In genomic region chr19:57888494-57889231, GRCh38 we compare ENCODE assay signal across 8 cellular contexts. TPM values are rescaled to one million over a fixed set of nuclear protein-coding genes. Genes with fewer than 3 reads are reported as not detected.
DNase-seq lines count a peak whose midpoint lies in the region; ATAC-seq and TF ChIP-seq lines count a peak whose summit lies in the region.

Gene ZNF814, minus strand, starts transcription at chr19:57889037. Its CDS starts 235 bp downstream, at chr19:57888802.

- H3K9me3 ChIP-seq in uterus = no peaks in the 10 kb centered on the region

- TF ChIP-seq CTCF in astrocyte of the cerebellum (IDR thresholded peaks at IDR 0.05; ENCODE audit: low read depth, low read length, missing control alignments) (no peak), uterus (IDR thresholded peaks at IDR 0.05) (peak in 3 of 4 experiments; percentile 5 to 17 (median 13))

- H3K36me3 ChIP-seq in rectal smooth muscle tissue (ENCODE audit: control insufficient read depth, insufficient read depth, low read length) = peaks cover 3% of the 10 kb centered on the region
- no peaks in the 10 kb centered on the region for H3K36me3 ChIP-seq in uterus

- H3K27me3 ChIP-seq in rectal smooth muscle tissue (ENCODE audit: control insufficient read depth, insufficient read depth, low read length) (no peaks in the 10 kb centered on the region), uterus (no peaks in the 10 kb centered on the region)

- H3K4me3 ChIP-seq in astrocyte of the cerebellum (ENCODE audit: low read depth, low read length) (peak within 1 kb of the TSS; percentile 86), rectal smooth muscle tissue (ENCODE audit: low read length) (peak within 1 kb of the TSS; percentile 96), uterus (peak within 1 kb of the TSS; percentile 38 to 42)

- no peak for TF ChIP-seq POLR2A in uterus (IDR thresholded peaks at IDR 0.05)

- peak within 1 kb of the TSS; percentile 66 for H3K9ac ChIP-seq in rectal smooth muscle tissue (ENCODE audit: low read length)

- H3K27ac ChIP-seq in rectal smooth muscle tissue (ENCODE audit: low read depth, low read length) (peak within 1 kb of the TSS; percentile 76), uterus (no peak within 1 kb of the TSS)

- in situ Hi-C loops in astrocyte of the cerebellum (cut with HindIII; ENCODE audit: low sequenced_read_pairs) = no loop called here

- intact Hi-C loops in uterus (cut with DNase I; ENCODE audit: low total_unique reads) = no loop called here

- DNase-seq in T-helper 9 cell (peak; percentile 62), astrocyte of the cerebellum (ENCODE audit: low read depth) (peak; percentile 61), hippocampal formation (lab: John Stamatoyannopoulos, UW) (peak; percentile 57 to 76), uterus (peak; percentile 61 to 66), A172 (ENCODE audit: low spot score) (no peak)

- ATAC-seq in GM18499 (IDR thresholded peaks at IDR 0.05; ENCODE audit: insufficient read depth, unreplicated experiment) = peak; percentile 82
- ATAC-seq in HG03460 (IDR thresholded peaks at IDR 0.05; ENCODE audit: unreplicated experiment) = peak; percentile 74

- H3K4me1 ChIP-seq in rectal smooth muscle tissue (ENCODE audit: control insufficient read depth, insufficient read depth, low read length) (no peaks in the 10 kb centered on the region), uterus (no peaks in the 10 kb centered on the region)

RNA-seq across cellular contexts. Expression of gene ZNF814, which starts in this region (rescaled TPM):
- total RNA-seq in uterus = 10 to 100 TPM in 3 of 4 donors, 1 to 10 TPM in 1; 7.1 to 24.9 (median 15.4) TPM
- total RNA-seq in A172 (2014; rRNA removed; shearing (Covaris generic)) = 0.29 and 1.7 TPM in 2 replicates

Comparison
In these comparisons a context has a peak if more than half of its experiments do, and no peak if none do; other contexts are left out.
1. H3K4me3 ChIP-seq: peak in every context shown above with its lines; median percentile 96 in rectal smooth muscle tissue; 86 in astrocyte of the cerebellum; 40 in uterus.